ENCODE assay signal across 11 cellular contexts in genomic region chr1:35499652-35500176, GRCh38. TPM values are rescaled to one million over a fixed set of nuclear protein-coding genes. Genes with fewer than 3 reads are reported as not detected.
DNase-seq lines count a peak whose midpoint lies in the region; ATAC-seq and TF ChIP-seq lines count a peak whose summit lies in the region.
"Had no signal": no experiment of that assay in that cellular context is flagged by ENCODE, and none has a peak within 500 bp of the region (broad histone marks: within the 10 kb centered on the region; RNA-seq: fewer than 3 reads in every experiment).

No MANE protein-coding gene starts in this region.

- no peak overlapping the region for H3K27ac ChIP-seq in left lung
- H3K27ac ChIP-seq in A673 (ENCODE audit: low read depth, low read length, poor library complexity, severe bottlenecking) = no peak overlapping the region
- H3K27ac ChIP-seq: tibial artery had no signal

- peak; percentile 20 for DNase-seq in NCI-H2196 (lab: John Stamatoyannopoulos, UW; ENCODE audit: unreplicated experiment)
- DNase-seq in NCI-H2196 treated with DMSO at 0.1 percent for 48 hours (lab: John Stamatoyannopoulos, UW; ENCODE audit: unreplicated experiment) = no peak
- peak; percentile 19 for DNase-seq in HuH-7 (ENCODE audit: low spot score)
- peak; percentile 24 for DNase-seq in activated CD4-positive, alpha-beta T cell treated with anti-CD3 and anti-CD28 coated beads, Interleukin-2, amount 50 U/mL, for 1 hour
- DNase-seq in left lung = no peak
- DNase-seq in A673 (ENCODE audit: low spot score) = no peak
- no peak for DNase-seq in stimulated activated CD4-positive, alpha-beta T cell treated with anti-CD3 and anti-CD28 coated beads, Interleukin-2, amount 100 ng/mL, for 24 hours
- DNase-seq: ACHN, NCI-H345, tibial artery had no signal

- no peaks in the 10 kb centered on the region for H3K9me3 ChIP-seq in left lung
- H3K9me3 ChIP-seq in A673 (ENCODE audit: low read depth, low read length, poor library complexity, severe bottlenecking) = no peaks in the 10 kb centered on the region
- H3K9me3 ChIP-seq: tibial artery had no signal

- no TSS peak for BruUV-seq in A673 (replicated peaks; lab: Mats Ljungman, UMichigan)

- TF ChIP-seq CTCF in left lung (IDR thresholded peaks at IDR 0.05) (no peak), A673 (conservative IDR thresholded peaks at IDR 0.05; ENCODE audit: low read depth, low read length) (no peak)

- H3K27me3 ChIP-seq in left lung (no peaks in the 10 kb centered on the region), A673 (replicated peaks; ENCODE audit: insufficient read depth, low read depth, low read length, poor library complexity) (no peaks in the 10 kb centered on the region)
- H3K27me3 ChIP-seq: tibial artery had no signal

- H3K36me3 ChIP-seq in left lung = no peaks in the 10 kb centered on the region
- H3K36me3 ChIP-seq in A673 (ENCODE audit: insufficient read depth, low read length, poor library complexity, severe bottlenecking) = no peaks in the 10 kb centered on the region
- H3K36me3 ChIP-seq: tibial artery had no signal

- H3K4me3 ChIP-seq in left lung (no peak overlapping the region), A673 (ENCODE audit: low read depth, low read length, poor library complexity, severe bottlenecking) (no peak overlapping the region)
- H3K4me3 ChIP-seq: tibial artery had no signal

- CTCF ChIA-PET in A673 (lab: Charles Lee) = no interaction called here

- H3K4me1 ChIP-seq in left lung = peaks cover 0 to 2% of the 10 kb centered on the region in 2 donors
- H3K4me1 ChIP-seq in A673 (ENCODE audit: insufficient read depth, low read length, poor library complexity, severe bottlenecking) = no peaks in the 10 kb centered on the region

- intact Hi-C loops in left lung (cut with DNase I) = no loop called here
- intact Hi-C loops in A673 (cut with micrococcal nuclease; ENCODE audit: unreplicated experiment) = no loop called here

- POLR2A ChIA-PET in A673 (lab: Charles Lee; ENCODE audit: low non-redundant PET) = no interaction called here

- ATAC-seq in left lung (peak; percentile 44), GM19455 (IDR thresholded peaks at IDR 0.05; ENCODE audit: unreplicated experiment) (no peak)

RNA-seq across cellular contexts. Expression of gene KIAA0319L, which starts 57.5 kb away (rescaled TPM):
- 10 to 100 TPM; 76.5 to 91.4 TPM for total RNA-seq in left lung
- total RNA-seq in A673 (2021) = 33.7 and 38.5 TPM in 2 replicates

RNA-seq across cellular contexts. Expression of gene NCDN, which starts 57.9 kb away (rescaled TPM):
- total RNA-seq in left lung (10 to 100 TPM; 23.3 to 42.1 TPM), A673 (2021) (25.2 and 26.9 TPM in 2 replicates)

Comparison
In these comparisons a context has a peak if more than half of its experiments do, and no peak if none do; other contexts are left out.
1. DNase-seq: peak in NCI-H2196 (single experiment), HuH-7 (single experiment) and activated CD4-positive, alpha-beta T cell treated with anti-CD3 and anti-CD28 coated beads, Interleukin-2, amount 50 U/mL, for 1 hour (single experiment); none in NCI-H2196 treated with DMSO at 0.1 percent for 48 hours (single experiment), left lung (0 of 2), A673 (single experiment) and stimulated activated CD4-positive, alpha-beta T cell treated with anti-CD3 and anti-CD28 coated beads, Interleukin-2, amount 100 ng/mL, for 24 hours (0 of 2).